1 cellular context compared by ENCODE assay signal in genomic region chr2:3283206-3283605, GRCh38.
TF ChIP-seq lines count a peak whose summit lies in the region.

No MANE protein-coding gene starts in this region.

TF ChIP-seq in GM23338, 12 proteins besides CTCF, POLR2A, EP300 and RAD21 (continued from another document):
- TF ChIP-seq, protein P1, sequence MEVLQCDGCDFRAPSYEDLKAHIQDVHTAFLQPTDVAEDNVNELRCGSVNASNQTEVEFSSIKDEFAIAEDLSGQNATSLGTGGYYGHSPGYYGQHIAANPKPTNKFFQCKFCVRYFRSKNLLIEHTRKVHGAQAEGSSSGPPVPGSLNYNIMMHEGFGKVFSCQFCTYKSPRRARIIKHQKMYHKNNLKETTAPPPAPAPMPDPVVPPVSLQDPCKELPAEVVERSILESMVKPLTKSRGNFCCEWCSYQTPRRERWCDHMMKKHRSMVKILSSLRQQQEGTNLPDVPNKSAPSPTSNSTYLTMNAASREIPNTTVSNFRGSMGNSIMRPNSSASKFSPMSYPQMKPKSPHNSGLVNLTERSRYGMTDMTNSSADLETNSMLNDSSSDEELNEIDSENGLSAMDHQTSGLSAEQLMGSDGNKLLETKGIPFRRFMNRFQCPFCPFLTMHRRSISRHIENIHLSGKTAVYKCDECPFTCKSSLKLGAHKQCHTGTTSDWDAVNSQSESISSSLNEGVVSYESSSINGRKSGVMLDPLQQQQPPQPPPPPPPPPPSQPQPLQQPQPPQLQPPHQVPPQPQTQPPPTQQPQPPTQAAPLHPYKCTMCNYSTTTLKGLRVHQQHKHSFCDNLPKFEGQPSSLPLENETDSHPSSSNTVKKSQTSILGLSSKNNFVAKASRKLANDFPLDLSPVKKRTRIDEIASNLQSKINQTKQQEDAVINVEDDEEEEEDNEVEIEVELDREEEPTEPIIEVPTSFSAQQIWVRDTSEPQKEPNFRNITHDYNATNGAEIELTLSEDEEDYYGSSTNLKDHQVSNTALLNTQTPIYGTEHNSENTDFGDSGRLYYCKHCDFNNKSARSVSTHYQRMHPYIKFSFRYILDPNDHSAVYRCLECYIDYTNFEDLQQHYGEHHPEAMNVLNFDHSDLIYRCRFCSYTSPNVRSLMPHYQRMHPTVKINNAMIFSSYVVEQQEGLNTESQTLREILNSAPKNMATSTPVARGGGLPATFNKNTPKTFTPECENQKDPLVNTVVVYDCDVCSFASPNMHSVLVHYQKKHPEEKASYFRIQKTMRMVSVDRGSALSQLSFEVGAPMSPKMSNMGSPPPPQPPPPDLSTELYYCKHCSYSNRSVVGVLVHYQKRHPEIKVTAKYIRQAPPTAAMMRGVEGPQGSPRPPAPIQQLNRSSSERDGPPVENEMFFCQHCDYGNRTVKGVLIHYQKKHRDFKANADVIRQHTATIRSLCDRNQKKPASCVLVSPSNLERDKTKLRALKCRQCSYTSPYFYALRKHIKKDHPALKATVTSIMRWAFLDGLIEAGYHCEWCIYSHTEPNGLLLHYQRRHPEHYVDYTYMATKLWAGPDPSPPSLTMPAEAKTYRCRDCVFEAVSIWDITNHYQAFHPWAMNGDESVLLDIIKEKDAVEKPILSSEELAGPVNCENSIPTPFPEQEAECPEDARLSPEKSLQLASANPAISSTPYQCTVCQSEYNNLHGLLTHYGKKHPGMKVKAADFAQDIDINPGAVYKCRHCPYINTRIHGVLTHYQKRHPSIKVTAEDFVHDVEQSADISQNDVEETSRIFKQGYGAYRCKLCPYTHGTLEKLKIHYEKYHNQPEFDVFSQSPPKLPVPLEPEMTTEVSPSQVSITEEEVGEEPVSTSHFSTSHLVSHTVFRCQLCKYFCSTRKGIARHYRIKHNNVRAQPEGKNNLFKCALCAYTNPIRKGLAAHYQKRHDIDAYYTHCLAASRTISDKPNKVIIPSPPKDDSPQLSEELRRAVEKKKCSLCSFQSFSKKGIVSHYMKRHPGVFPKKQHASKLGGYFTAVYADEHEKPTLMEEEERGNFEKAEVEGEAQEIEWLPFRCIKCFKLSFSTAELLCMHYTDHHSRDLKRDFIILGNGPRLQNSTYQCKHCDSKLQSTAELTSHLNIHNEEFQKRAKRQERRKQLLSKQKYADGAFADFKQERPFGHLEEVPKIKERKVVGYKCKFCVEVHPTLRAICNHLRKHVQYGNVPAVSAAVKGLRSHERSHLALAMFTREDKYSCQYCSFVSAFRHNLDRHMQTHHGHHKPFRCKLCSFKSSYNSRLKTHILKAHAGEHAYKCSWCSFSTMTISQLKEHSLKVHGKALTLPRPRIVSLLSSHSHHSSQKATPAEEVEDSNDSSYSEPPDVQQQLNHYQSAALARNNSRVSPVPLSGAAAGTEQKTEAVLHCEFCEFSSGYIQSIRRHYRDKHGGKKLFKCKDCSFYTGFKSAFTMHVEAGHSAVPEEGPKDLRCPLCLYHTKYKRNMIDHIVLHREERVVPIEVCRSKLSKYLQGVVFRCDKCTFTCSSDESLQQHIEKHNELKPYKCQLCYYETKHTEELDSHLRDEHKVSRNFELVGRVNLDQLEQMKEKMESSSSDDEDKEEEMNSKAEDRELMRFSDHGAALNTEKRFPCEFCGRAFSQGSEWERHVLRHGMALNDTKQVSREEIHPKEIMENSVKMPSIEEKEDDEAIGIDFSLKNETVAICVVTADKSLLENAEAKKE (CRISPR knock-in tag; IDR thresholded peaks at IDR 0.05), result no peak
- TF ChIP-seq EZH2phosphoT487 (IDR thresholded peaks at IDR 0.05; ENCODE audit: unreplicated experiment), result no peak
- no peak for TF ChIP-seq REST (IDR thresholded peaks at IDR 0.05; ENCODE audit: unreplicated experiment)
- no peak for TF ChIP-seq STAT1 (IDR thresholded peaks at IDR 0.05; ENCODE audit: unreplicated experiment)
- no peak for TF ChIP-seq ETS1 (IDR thresholded peaks at IDR 0.05)
- no peak for TF ChIP-seq JUNB (IDR thresholded peaks at IDR 0.05; ENCODE audit: unreplicated experiment)
- no peak for TF ChIP-seq POLR2AphosphoS5 (IDR thresholded peaks at IDR 0.05; ENCODE audit: low read depth)
- TF ChIP-seq EZH2 (IDR thresholded peaks at IDR 0.05; ENCODE audit: low read depth, unreplicated experiment), result no peak
- TF ChIP-seq ZNF114 (CRISPR knock-in tag; IDR thresholded peaks at IDR 0.05), result no peak
- TF ChIP-seq ZNF331 (CRISPR knock-in tag; IDR thresholded peaks at IDR 0.05; ENCODE audit: low read depth), result no peak
- TF ChIP-seq CREB1 (CRISPR knock-in tag; IDR thresholded peaks at IDR 0.05; ENCODE audit: low read depth), result no peak
